Comparison of ENCODE assay signal across 8 cellular contexts in the genomic region with DNA sequence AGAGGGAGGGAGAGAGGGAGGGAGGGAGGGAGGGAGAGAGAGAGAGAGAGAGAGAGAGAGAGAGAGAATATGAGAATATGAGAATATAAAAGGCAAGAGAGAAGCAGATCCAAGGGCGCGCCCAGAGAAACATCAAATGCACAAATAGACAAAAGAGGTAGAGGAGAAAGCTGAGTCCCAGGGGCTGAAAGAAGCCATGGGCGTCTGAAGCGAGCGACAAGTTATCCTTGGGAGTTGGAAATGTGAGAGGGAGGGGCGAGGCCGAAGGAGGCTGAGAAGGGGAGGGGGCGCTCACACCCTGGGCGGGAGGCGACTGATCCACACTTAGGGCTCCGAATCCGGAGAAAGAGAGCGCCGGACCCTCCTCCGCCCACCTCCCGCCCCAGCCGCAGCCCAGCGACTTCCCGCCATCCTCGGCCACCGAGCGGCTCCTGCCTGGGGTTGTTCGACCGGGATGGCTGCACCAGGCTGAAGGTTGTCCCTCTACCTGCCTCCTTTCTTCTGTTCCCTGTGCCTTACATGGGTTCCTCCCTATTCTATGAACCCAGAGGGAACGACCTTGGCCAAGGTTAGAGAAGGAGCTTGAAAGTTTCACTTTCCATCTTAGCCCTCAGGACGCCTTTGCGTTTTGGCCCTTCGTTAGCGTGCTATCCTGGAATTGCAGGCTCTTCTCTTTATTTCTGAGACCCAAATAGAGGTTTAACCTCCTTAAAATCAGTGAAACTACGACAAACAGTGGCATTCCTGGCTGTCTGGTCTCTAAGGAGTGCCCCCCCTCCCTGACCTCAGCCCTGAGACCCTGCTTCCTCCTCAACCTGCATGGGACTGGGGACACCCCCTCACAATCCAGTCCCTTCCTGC. TPM values are rescaled to one million over a fixed set of nuclear protein-coding genes. Genes with fewer than 3 reads are reported as not detected.
A peak's percentile ranks its signal among the peaks of the same experiment; 100 is the strongest.
DNase-seq lines count a peak whose midpoint lies in the region; ATAC-seq and TF ChIP-seq lines count a peak whose summit lies in the region.

No MANE protein-coding gene starts in this region.

- CTCF ChIA-PET in HCT116 (lab: Charles Lee) = interaction anchor here (0.7 to 1.9 kb wide), 2 partner anchors 24 to 237 kb away, joined by 3 to 4 read pairs; no protein-coding TSS in a partner anchor

- BruUV-seq in HCT116 (replicated peaks; lab: Mats Ljungman, UMichigan) = TSS peak; percentile 55

- H3K27ac ChIP-seq in HCT116 (ENCODE audit: low read depth, low read length) = peak overlapping the region; percentile 99

- ATAC-seq in HCT116 (peak; percentile 50), HG03280 (IDR thresholded peaks at IDR 0.05; ENCODE audit: unreplicated experiment) (no peak), HG02970 (IDR thresholded peaks at IDR 0.05; ENCODE audit: low FRiP score, unreplicated experiment) (no peak), GM18870 (IDR thresholded peaks at IDR 0.05; ENCODE audit: unreplicated experiment) (no peak)

- H3K79me2 ChIP-seq in HCT116 (ENCODE audit: insufficient read depth, low read length) = peaks cover 47% of the 10 kb centered on the region

- no peaks in the 10 kb centered on the region for H3K27me3 ChIP-seq in HCT116 (ENCODE audit: insufficient read depth, low read length)
- peaks cover 71% of the 10 kb centered on the region for H3K27me3 ChIP-seq in adipocyte (replicated peaks; ENCODE audit: control insufficient read depth, insufficient read depth, low read length)

- RAD21 ChIA-PET in HCT116 (lab: Charles Lee; ENCODE audit: low non-redundant PET in 1 of 2, low total read pairs in 2 of 2, uncharacterized antibody in 2 of 2, unreplicated experiment in 2 of 2) = no interaction called here

- no peak for TF ChIP-seq CTCF in AG10803 (conservative IDR thresholded peaks at IDR 0.05; ENCODE audit: low read length)
- no peak for TF ChIP-seq CTCF in HCT116 (IDR thresholded peaks at IDR 0.05 in 2 of 3, conservative IDR thresholded peaks at IDR 0.05 in 1 of 3; ENCODE audit: borderline replicate concordance in 1 of 3, insufficient read depth in 1 of 3, low read depth in 2 of 3, low read length in 2 of 3)

- H3K36me3 ChIP-seq in HCT116 (ENCODE audit: control insufficient read depth in 1 of 2, insufficient read depth in 2 of 2, low read length in 2 of 2) (peaks cover 0 to 14% of the 10 kb centered on the region in 2 experiments; a peak in 1 of 4 replicates), adipocyte (ENCODE audit: control insufficient read depth, insufficient read depth, low read length, severe bottlenecking) (no peaks in the 10 kb centered on the region)

- peak overlapping the region; percentile 52 for H2AFZ ChIP-seq in HCT116 (ENCODE audit: low read depth, low read length, poor library complexity, severe bottlenecking)

- H3K4me1 ChIP-seq in HCT116 (ENCODE audit: control insufficient read depth in 1 of 2, insufficient read depth in 2 of 2, low read length in 2 of 2) = peaks cover 9 to 29% of the 10 kb centered on the region in 2 experiments; a peak in 3 of 4 replicates
- no peaks in the 10 kb centered on the region for H3K4me1 ChIP-seq in adipocyte (ENCODE audit: control insufficient read depth, insufficient read depth, low read length)

- H4K20me1 ChIP-seq in HCT116 (ENCODE audit: insufficient read depth) = no peaks in the 10 kb centered on the region

- H3K9me3 ChIP-seq in HCT116 (ENCODE audit: control insufficient read depth in 1 of 2, insufficient read depth in 1 of 2, low read depth in 1 of 2, low read length in 2 of 2) (no peaks in the 10 kb centered on the region), adipocyte (ENCODE audit: control insufficient read depth, low read length) (no peaks in the 10 kb centered on the region)

- peak overlapping the region; percentile 67 for H3K4me3 ChIP-seq in AG10803 (ENCODE audit: low read length)
- H3K4me3 ChIP-seq in HCT116 (replicated peaks in 1 of 2; ENCODE audit: low read depth in 1 of 2, low read length in 2 of 2) = peak overlapping the region; percentile 96
- peak overlapping the region; percentile 73 for H3K4me3 ChIP-seq in adipocyte (ENCODE audit: low read length)

- intact Hi-C loops in HCT116 (cut with micrococcal nuclease) = no loop called here

- H3K9me2 ChIP-seq in HCT116 (ENCODE audit: insufficient read depth) = no peaks in the 10 kb centered on the region

- DNase-seq in AG10803 (ENCODE audit: low read depth) (peak; percentile 18), HCT116 (ENCODE audit: low read depth, low spot score) (no peak), adipocyte (ENCODE audit: low read depth) (no peak), mesenteric fat pad (ENCODE audit: low spot score) (peak; percentile 24), DMS53 treated with DMSO at 0.1 percent for 48 hours (lab: John Stamatoyannopoulos, UW; ENCODE audit: unreplicated experiment) (no peak)

- no peak for TF ChIP-seq RAD21 in HCT116 (IDR thresholded peaks at IDR 0.05; ENCODE audit: low read depth)

- H3K9ac ChIP-seq in HCT116 (ENCODE audit: low read length) (peak overlapping the region; percentile 94), adipocyte (ENCODE audit: low read length) (no peak overlapping the region)

- peak; percentile 43 for TF ChIP-seq POLR2A in HCT116 (IDR thresholded peaks at IDR 0.05; ENCODE audit: borderline replicate concordance, extremely low read depth, insufficient read depth, insufficient read length)

- peak overlapping the region; percentile 90 for H3K4me2 ChIP-seq in HCT116 (ENCODE audit: low read length)

- POLR2A ChIA-PET in HCT116 (lab: Charles Lee) = interaction anchor here (1.6 kb wide), 1 partner anchor 24 kb away, joined by 4 read pairs; no protein-coding TSS in a partner anchor

TF ChIP-seq in HCT116, 20 proteins besides CTCF, POLR2A, EP300 and RAD21:
- TF ChIP-seq TCF7L2 (IDR thresholded peaks at IDR 0.05; ENCODE audit: borderline replicate concordance, extremely low read depth, insufficient read depth, insufficient read length) (peak; percentile 3), CEBPB (IDR thresholded peaks at IDR 0.05; ENCODE audit: low read depth) (no peak), POLR2AphosphoS5 (IDR thresholded peaks at IDR 0.05; ENCODE audit: low read depth, low read length) (peak; percentile 41; the same call in 1 of the 2 replicates)

RNA-seq across cellular contexts. Expression of gene HOXB9, which starts 21.2 kb away (rescaled TPM):
- total RNA-seq in HCT116 (2021; ENCODE audit: unreplicated experiment) (40.1 TPM), mesenteric fat pad (0.58 TPM)
- 30.3 and 41.0 TPM in 2 replicates for polyA plus RNA-seq in HCT116 (2012)

RNA-seq across cellular contexts. Expression of gene HOXB8, which starts 32.2 kb away (rescaled TPM):
- total RNA-seq in HCT116 (2021; ENCODE audit: unreplicated experiment) = 44.7 TPM
- polyA plus RNA-seq in HCT116 (2012) = 15.4 and 23.9 TPM in 2 replicates
- total RNA-seq in mesenteric fat pad = 2.3 TPM

RNA-seq across cellular contexts. Expression of gene HOXB7, which starts 36.5 kb away (rescaled TPM):
- total RNA-seq in HCT116 (2021; ENCODE audit: unreplicated experiment) = 33.6 TPM
- 16.8 and 23.4 TPM in 2 replicates for polyA plus RNA-seq in HCT116 (2012)
- total RNA-seq in mesenteric fat pad = 12.8 TPM

RNA-seq across cellular contexts. Expression of gene HOXB6, which starts 42.5 kb away (rescaled TPM):
- total RNA-seq in HCT116 (2021; ENCODE audit: unreplicated experiment) (64.8 TPM), mesenteric fat pad (8.9 TPM)
- polyA plus RNA-seq in HCT116 (2012) = 17.5 and 28.9 TPM in 2 replicates

RNA-seq across cellular contexts. Expression of gene HOXB5, which starts 53.8 kb away (rescaled TPM):
- total RNA-seq in HCT116 (2021; ENCODE audit: unreplicated experiment) (19.8 TPM), mesenteric fat pad (2.0 TPM)
- 6.5 and 12.0 TPM in 2 replicates for polyA plus RNA-seq in HCT116 (2012)

Comparison
In these comparisons a context has a peak if more than half of its experiments do, and no peak if none do; other contexts are left out.
1. DNase-seq: peak in AG10803 (single experiment) and mesenteric fat pad (single experiment); none in HCT116 (single experiment), adipocyte (single experiment) and DMS53 treated with DMSO at 0.1 percent for 48 hours (single experiment).
2. RNA of gene HOXB9, which starts 21.2 kb away (total RNA-seq): 40.1 TPM in HCT116 (single experiment); 0.58 TPM in mesenteric fat pad (single experiment); every median in the first group is over 10 times any median in the second.
3. RNA of gene HOXB8, which starts 32.2 kb away (total RNA-seq): 44.7 TPM in HCT116 (single experiment); 2.3 TPM in mesenteric fat pad (single experiment); every median in the first group is over 10 times any median in the second.
4. Peak in every context shown above with its lines, with median percentiles within 50 percentile points of each other: H3K4me3 ChIP-seq.